23 cellular contexts compared by ENCODE assay signal in the genomic region with DNA sequence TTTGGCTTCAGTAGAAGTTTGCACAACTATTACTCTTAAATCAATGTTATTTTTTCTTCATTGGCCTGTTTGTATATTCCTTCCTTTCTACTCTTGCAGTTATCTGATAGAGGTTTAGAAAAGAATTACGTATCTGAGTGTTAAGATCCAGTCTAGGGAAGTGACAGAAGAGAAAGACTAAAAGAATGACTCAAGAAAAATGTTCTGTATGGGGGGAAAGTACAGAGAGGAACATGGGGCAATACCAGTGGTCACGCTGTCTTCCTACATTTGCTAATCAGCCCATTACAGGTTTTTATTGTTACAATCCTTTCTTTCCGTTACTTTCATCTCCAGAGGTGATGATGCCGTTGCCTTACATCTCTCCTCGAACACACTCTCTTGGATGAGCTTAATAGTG. TPM values are rescaled to one million over a fixed set of nuclear protein-coding genes. Genes with fewer than 3 reads are reported as not detected.
"Had no signal": no experiment of that assay in that cellular context is flagged by ENCODE, and none has a peak within 500 bp of the region (broad histone marks: within the 10 kb centered on the region; RNA-seq: fewer than 3 reads in every experiment).

No MANE protein-coding gene starts in this region.

- H3K9me3 Mint-ChIP-seq: activated CD4-positive, alpha-beta memory T cell treated with anti-CD3 and anti-CD28 coated beads for 36 hours; activated naive CD4-positive, alpha-beta T cell treated with anti-CD3 and anti-CD28 coated beads, Interleukin-2, amount 50 U/mL, for 72 hours; activated T-helper 1 cell treated with anti-CD3 and anti-CD28 coated beads, Interleukin-12 subunit alpha, Interleukin-12 subunit beta, Interleukin-2, Interleukin-4 antibody, amounts not matched to agents 30 ng/mL and 10 ng/mL and 1 ng/mL, durations not matched to agents 14 hours and 24 hours and 36 hours; dendritic cell treated with granulocyte-macrophage colony-stimulating factor and Interleukin-4, amounts not matched to agents 40 ng/mL and 50 ng/mL, for 4 days had no signal

- H3K4me3 Mint-ChIP-seq: activated CD4-positive, alpha-beta memory T cell treated with anti-CD3 and anti-CD28 coated beads for 36 hours; activated T-helper 1 cell treated with anti-CD3 and anti-CD28 coated beads, Interleukin-12 subunit alpha, Interleukin-12 subunit beta, Interleukin-2, Interleukin-4 antibody, amounts not matched to agents 30 ng/mL and 10 ng/mL and 1 ng/mL, durations not matched to agents 14 hours and 24 hours and 36 hours; dendritic cell treated with granulocyte-macrophage colony-stimulating factor and Interleukin-4, amounts not matched to agents 40 ng/mL and 50 ng/mL, for 4 days; WTC11 had no signal

- H3K27ac Mint-ChIP-seq: activated CD4-positive, alpha-beta memory T cell treated with anti-CD3 and anti-CD28 coated beads for 36 hours; activated naive CD4-positive, alpha-beta T cell treated with anti-CD3 and anti-CD28 coated beads, Interleukin-2, amount 50 U/mL, for 72 hours; activated T-helper 1 cell treated with anti-CD3 and anti-CD28 coated beads, Interleukin-12 subunit alpha, Interleukin-12 subunit beta, Interleukin-2, Interleukin-4 antibody, amounts not matched to agents 30 ng/mL and 10 ng/mL and 1 ng/mL, durations not matched to agents 14 hours and 24 hours and 36 hours; dendritic cell treated with granulocyte-macrophage colony-stimulating factor and Interleukin-4, amounts not matched to agents 40 ng/mL and 50 ng/mL, for 4 days; progenitor cell of endocrine pancreas; WTC11 had no signal

- H3K27me3 Mint-ChIP-seq: dendritic cell treated with granulocyte-macrophage colony-stimulating factor and Interleukin-4, amounts not matched to agents 40 ng/mL and 50 ng/mL, for 4 days; progenitor cell of endocrine pancreas had no signal

- H3K4me3 ChIP-seq: adrenal gland, gastrocnemius medialis, heart right ventricle, left ventricle myocardium inferior, stomach, upper lobe of left lung had no signal

- H3K36me3 Mint-ChIP-seq: activated CD4-positive, alpha-beta memory T cell treated with anti-CD3 and anti-CD28 coated beads for 36 hours; activated naive CD4-positive, alpha-beta T cell treated with anti-CD3 and anti-CD28 coated beads, Interleukin-2, amount 50 U/mL, for 72 hours; WTC11 had no signal

- H3K27me3 ChIP-seq: adrenal gland, gastrocnemius medialis, heart right ventricle, stomach, upper lobe of left lung had no signal

- H3K27ac ChIP-seq: adrenal gland, gastrocnemius medialis, heart right ventricle, left ventricle myocardium inferior, stomach, upper lobe of left lung had no signal

- DNase-seq: activated CD4-positive, alpha-beta memory T cell treated with anti-CD3 and anti-CD28 coated beads for 36 hours; activated CD4-positive, alpha-beta T cell treated with anti-CD3 and anti-CD28 coated beads for 4 hours; activated gamma-delta T cell treated with Interleukin-2 at 50 U/mL for 16 hours; activated T-cell treated with anti-CD3 and anti-CD28 coated beads for 4 hours; adrenal gland; effector CD8-positive, alpha-beta T cell; gastrocnemius medialis; heart right ventricle; kidney glomerular epithelial cell; left ventricle myocardium inferior; stomach; upper lobe of left lung had no signal

- H3K4me1 ChIP-seq: adrenal gland, gastrocnemius medialis, heart right ventricle, left ventricle myocardium inferior, stomach, upper lobe of left lung had no signal

- H3K9me3 ChIP-seq: gastrocnemius medialis, stomach, upper lobe of left lung had no signal

- H3K36me3 ChIP-seq: adrenal gland, gastrocnemius medialis, heart right ventricle, left ventricle myocardium inferior, stomach, upper lobe of left lung had no signal

- ATAC-seq: activated naive CD4-positive, alpha-beta T cell treated with anti-CD3 and anti-CD28 coated beads, Interleukin-2, amount 50 U/mL, for 72 hours; esophagus mucosa; gastrocnemius medialis; heart right ventricle; WTC11 had no signal

RNA-seq across cellular contexts. Expression of gene OR10D3, which starts 5.8 kb away (rescaled TPM):
- total RNA-seq: activated CD4-positive, alpha-beta memory T cell treated with anti-CD3 and anti-CD28 coated beads for 36 hours; activated naive CD4-positive, alpha-beta T cell treated with anti-CD3 and anti-CD28 coated beads, Interleukin-2, amount 50 U/mL, for 72 hours; activated T-helper 1 cell treated with anti-CD3 and anti-CD28 coated beads, Interleukin-12 subunit alpha, Interleukin-12 subunit beta, Interleukin-2, Interleukin-4 antibody, amounts not matched to agents 30 ng/mL and 10 ng/mL and 1 ng/mL, durations not matched to agents 14 hours and 24 hours and 36 hours; adrenal gland; cerebellum; esophagus mucosa; gastrocnemius medialis; heart right ventricle; left ventricle myocardium inferior; myocyte; osteoblast; progenitor cell of endocrine pancreas; stomach; temporal lobe; upper lobe of left lung; WTC11 had no signal
- polyA plus RNA-seq: adrenal gland, heart right ventricle, neural cell, stomach had no signal
